Comparison of ENCODE assay signal across 17 cellular contexts in genomic region chr15:101283931-101284330, GRCh38. TPM values are rescaled to one million over a fixed set of nuclear protein-coding genes. Genes with fewer than 3 reads are reported as not detected.
A peak's percentile ranks its signal among the peaks of the same experiment; 100 is the strongest.
DNase-seq lines count a peak whose midpoint lies in the region; TF ChIP-seq lines count a peak whose summit lies in the region.
"Had no signal": no experiment of that assay in that cellular context is flagged by ENCODE, and none has a peak within 500 bp of the region (broad histone marks: within the 10 kb centered on the region; RNA-seq: fewer than 3 reads in every experiment).

No MANE protein-coding gene starts in this region.

- DNase-seq in activated T-cell treated with anti-CD3 and anti-CD28 coated beads, Interleukin-2, amount 50 U/mL, for 24 hours = no peak
- no peak for DNase-seq in activated T-cell treated with anti-CD3 and anti-CD28 coated beads, Interleukin-2, amount 50 U/mL, for 1 hour
- peak; percentile 23 for DNase-seq in ecto neural progenitor cell (ENCODE audit: low spot score)
- DNase-seq in stimulated activated CD8-positive, alpha-beta memory T cell treated with anti-CD3 and anti-CD28 coated beads, Interleukin-4, amount 100 ng/mL, for 48 hours = peak; percentile 12
- DNase-seq in foreskin melanocyte = no peak
- no peak for DNase-seq in DMS114 treated with DMSO at 0.1 percent for 48 hours (lab: John Stamatoyannopoulos, UW; ENCODE audit: unreplicated experiment)
- DNase-seq in PC-9 = no peak
- DNase-seq: C1 segment of cervical spinal cord; Calu3; CD4-positive, alpha-beta T cell; DMS 273 treated with DMSO at 0.1 percent for 48 hours; DMS79 treated with DMSO at 0.1 percent for 48 hours; EL; HFFc6 had no signal

- peaks cover 36% of the 10 kb centered on the region for H3K79me2 ChIP-seq in OCI-LY3 (ENCODE audit: low read length)
- peaks cover 23% of the 10 kb centered on the region for H3K79me2 ChIP-seq in PC-9 (ENCODE audit: low read depth)

- H4K20me1 ChIP-seq in OCI-LY3 (ENCODE audit: insufficient read depth, low read length) (peaks cover 27% of the 10 kb centered on the region), PC-9 (ENCODE audit: insufficient read depth) (peaks cover 24% of the 10 kb centered on the region)

- TF ChIP-seq CTCF in OCI-LY3 (IDR thresholded peaks at IDR 0.05; ENCODE audit: low read depth, low read length) (no peak), PC-9 (conservative IDR thresholded peaks at IDR 0.05) (no peak)

- no peak overlapping the region for H3K4me3 Mint-ChIP-seq in activated T-cell treated with anti-CD3 and anti-CD28 coated beads, Interleukin-2, amount 50 U/mL, for 24 hours
- H3K4me3 Mint-ChIP-seq: B cell; CD4-positive, alpha-beta T cell; HFFc6 had no signal

- H3K27ac ChIP-seq in OCI-LY3 (ENCODE audit: low read length) (peak overlapping the region; percentile 12; the same call in 1 of the 2 replicates), PC-9 (no peak overlapping the region)

- POLR2A ChIA-PET in PC-9 (lab: Charles Lee; ENCODE audit: unreplicated experiment) = no interaction called here

- H3K9me3 ChIP-seq in OCI-LY3 (ENCODE audit: insufficient read depth, low read length) (no peaks in the 10 kb centered on the region), PC-9 (ENCODE audit: insufficient read depth, low read depth) (no peaks in the 10 kb centered on the region)
- H3K9me3 ChIP-seq: HAP-1 had no signal

- no peaks in the 10 kb centered on the region for H3K9me2 ChIP-seq in PC-9 (ENCODE audit: insufficient read depth)

- BruUV-seq in PC-9 (replicated peaks; lab: Mats Ljungman, UMichigan) = no TSS peak

- no peaks in the 10 kb centered on the region for H3K27me3 Mint-ChIP-seq in activated T-cell treated with anti-CD3 and anti-CD28 coated beads, Interleukin-2, amount 50 U/mL, for 24 hours
- H3K27me3 Mint-ChIP-seq: B cell; CD4-positive, alpha-beta T cell had no signal

- H3K27me3 ChIP-seq in OCI-LY3 (ENCODE audit: low read depth, low read length) = no peaks in the 10 kb centered on the region
- no peaks in the 10 kb centered on the region for H3K27me3 ChIP-seq in PC-9 (ENCODE audit: insufficient read depth, low read depth)

- peaks cover 97% of the 10 kb centered on the region for H3K36me3 Mint-ChIP-seq in activated T-cell treated with anti-CD3 and anti-CD28 coated beads, Interleukin-2, amount 50 U/mL, for 24 hours (ENCODE audit: low read depth)

- no peak overlapping the region for H3K4me3 ChIP-seq in OCI-LY3 (ENCODE audit: low read length)
- no peak overlapping the region for H3K4me3 ChIP-seq in PC-9
- H3K4me3 ChIP-seq: HAP-1 had no signal

- no peaks in the 10 kb centered on the region for H3K9me3 Mint-ChIP-seq in activated T-cell treated with anti-CD3 and anti-CD28 coated beads, Interleukin-2, amount 50 U/mL, for 24 hours
- H3K9me3 Mint-ChIP-seq: CD4-positive, alpha-beta T cell; HFFc6 had no signal

- H3K4me1 Mint-ChIP-seq in activated T-cell treated with anti-CD3 and anti-CD28 coated beads, Interleukin-2, amount 50 U/mL, for 24 hours (ENCODE audit: low read depth) = peaks cover 26% of the 10 kb centered on the region

- no peak overlapping the region for H3K9ac ChIP-seq in OCI-LY3 (ENCODE audit: low read length)

- CTCF ChIA-PET in PC-9 (lab: Charles Lee) = no interaction called here

- H3K4me2 ChIP-seq in OCI-LY3 (ENCODE audit: low read length) = no peak overlapping the region
- no peak overlapping the region for H3K4me2 ChIP-seq in PC-9

- intact Hi-C loops in PC-9 (cut with micrococcal nuclease; ENCODE audit: unreplicated experiment) = no loop called here

- H3K4me1 ChIP-seq in OCI-LY3 (ENCODE audit: low read length) (peaks cover 12% of the 10 kb centered on the region), PC-9 (replicated peaks; ENCODE audit: insufficient read depth) (no peaks in the 10 kb centered on the region)
- H3K4me1 ChIP-seq: HAP-1 had no signal

- H2AFZ ChIP-seq in OCI-LY3 (ENCODE audit: low read depth, low read length) (no peak overlapping the region), PC-9 (no peak overlapping the region)

- H3K27ac Mint-ChIP-seq in activated T-cell treated with anti-CD3 and anti-CD28 coated beads, Interleukin-2, amount 50 U/mL, for 24 hours = peak overlapping the region; percentile 49
- H3K27ac Mint-ChIP-seq: B cell; CD4-positive, alpha-beta T cell; HFFc6 had no signal

- H3F3A ChIP-seq in PC-9 (ENCODE audit: insufficient read depth, low read depth) = peaks cover 8% of the 10 kb centered on the region

- H3K36me3 ChIP-seq in OCI-LY3 (replicated peaks; ENCODE audit: low read depth, low read length) (peaks cover 72% of the 10 kb centered on the region), PC-9 (ENCODE audit: low read depth) (peaks cover 40% of the 10 kb centered on the region)

RNA-seq across cellular contexts. Expression of gene SELENOS, which starts 6.6 kb away (rescaled TPM):
- 20.8 and 28.6 TPM in 2 replicates for total RNA-seq in PC-9 (2021)

RNA-seq across cellular contexts. Expression of gene SNRPA1, which starts 11.1 kb away (rescaled TPM):
- total RNA-seq in PC-9 (2021) = 71.6 and 95.0 TPM in 2 replicates

RNA-seq across cellular contexts. Expression of gene CHSY1, which starts 32.1 kb away (rescaled TPM):
- total RNA-seq in PC-9 (2021) = 10.3 and 10.7 TPM in 2 replicates

Comparison
In these comparisons a context has a peak if more than half of its experiments do, and no peak if none do; other contexts are left out.
1. DNase-seq: peak in ecto neural progenitor cell (single experiment) and stimulated activated CD8-positive, alpha-beta memory T cell treated with anti-CD3 and anti-CD28 coated beads, Interleukin-4, amount 100 ng/mL, for 48 hours (single experiment); none in activated T-cell treated with anti-CD3 and anti-CD28 coated beads, Interleukin-2, amount 50 U/mL, for 24 hours (single experiment), activated T-cell treated with anti-CD3 and anti-CD28 coated beads, Interleukin-2, amount 50 U/mL, for 1 hour (single experiment), foreskin melanocyte (single experiment), DMS114 treated with DMSO at 0.1 percent for 48 hours (single experiment) and PC-9 (0 of 2).